19 cellular contexts compared by ENCODE assay signal in the genomic region with DNA sequence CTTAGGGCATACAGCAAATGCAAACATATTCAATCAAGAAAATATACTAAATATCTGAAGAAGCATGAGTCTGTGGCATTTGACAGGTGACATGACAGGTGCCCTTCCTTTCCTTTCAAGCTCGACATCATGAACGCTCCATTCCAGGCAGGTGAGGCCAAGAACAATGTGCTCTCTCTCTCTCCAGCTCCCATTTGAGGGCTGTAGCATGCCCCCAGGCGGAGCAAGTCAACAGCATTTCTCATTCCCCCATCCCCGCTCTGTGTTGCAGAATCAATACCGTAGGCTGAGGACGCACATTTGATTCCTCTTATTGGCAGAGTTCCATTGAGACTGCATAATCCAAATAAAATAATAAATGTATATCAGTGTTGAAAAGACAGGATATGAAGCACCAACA. TPM values are rescaled to one million over a fixed set of nuclear protein-coding genes. Genes with fewer than 3 reads are reported as not detected.
"Had no signal": no experiment of that assay in that cellular context is flagged by ENCODE, and none has a peak within 500 bp of the region (broad histone marks: within the 10 kb centered on the region; RNA-seq: fewer than 3 reads in every experiment).

No MANE protein-coding gene starts in this region.

- H3K36me3 Mint-ChIP-seq: naive thymus-derived CD8-positive, alpha-beta T cell had no signal

- H3K36me3 ChIP-seq: sigmoid colon, stomach, thoracic aorta, transverse colon had no signal

- ATAC-seq: foreskin keratinocyte; mucosa of descending colon; naive thymus-derived CD8-positive, alpha-beta T cell had no signal

- H3K4me3 ChIP-seq: hepatocyte, mucosa of descending colon, sigmoid colon, skin epidermis, stomach, thoracic aorta, transverse colon had no signal

- H3K9me3 Mint-ChIP-seq: neural crest cell had no signal

- H3K27me3 ChIP-seq: foreskin keratinocyte, hepatocyte, sigmoid colon, stomach, transverse colon had no signal

- H3K4me1 Mint-ChIP-seq: naive thymus-derived CD8-positive, alpha-beta T cell; neural crest cell had no signal

- H3K27ac ChIP-seq: foreskin keratinocyte, hepatocyte, sigmoid colon, skin epidermis, stomach, thoracic aorta, transverse colon had no signal

- H3K4me3 Mint-ChIP-seq: naive thymus-derived CD8-positive, alpha-beta T cell; neural crest cell had no signal

- H3K27ac Mint-ChIP-seq: naive thymus-derived CD8-positive, alpha-beta T cell had no signal

- DNase-seq: effector memory CD4-positive, alpha-beta T cell; foreskin keratinocyte; head of caudate nucleus; kidney glomerular epithelial cell; mammary epithelial cell; mucosa of descending colon; naive thymus-derived CD8-positive, alpha-beta T cell; posterior cingulate gyrus; sigmoid colon; stimulated activated CD4-positive, alpha-beta T cell treated with anti-CD3 and anti-CD28 coated beads, Interleukin-2, amount 100 ng/mL, for 24 hours; stimulated activated naive CD4-positive, alpha-beta T cell; stomach; substantia nigra; transverse colon had no signal

RNA-seq across cellular contexts. Expression of a gene that starts 24.6 kb away (rescaled TPM):
- total RNA-seq: foreskin keratinocyte; naive thymus-derived CD8-positive, alpha-beta T cell; pulmonary artery endothelial cell had no signal
